27 cellular contexts compared by ENCODE assay signal in the genomic region with DNA sequence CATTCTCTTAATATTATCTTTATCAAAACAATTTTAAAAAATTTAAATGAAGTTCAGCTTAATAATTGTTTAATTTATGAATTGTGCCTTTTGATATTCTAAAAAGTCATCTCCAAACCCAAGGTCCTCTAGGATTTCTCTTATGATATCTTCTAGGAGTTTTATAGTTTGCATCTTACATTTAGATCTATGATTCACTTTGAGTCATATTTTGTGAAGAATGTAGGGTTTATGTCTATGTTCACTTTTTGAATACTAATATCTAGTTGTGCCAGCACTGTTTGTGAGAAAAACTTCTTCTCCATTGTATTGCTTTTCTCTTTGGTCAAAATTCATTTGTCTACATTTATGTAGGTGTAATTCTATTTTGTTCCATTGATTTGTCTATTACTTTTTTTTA.
"Had no signal": no experiment of that assay in that cellular context is flagged by ENCODE, and none has a peak within 500 bp of the region (broad histone marks: within the 10 kb centered on the region; RNA-seq: fewer than 3 reads in every experiment).

No MANE protein-coding gene starts in this region.

- H3K4me2 ChIP-seq: KMS-11, PC-9, SK-N-SH had no signal

- H3K27ac ChIP-seq: KMS-11, PC-9, Peyer's patch, RWPE1 had no signal

- H3K36me3 ChIP-seq: Peyer's patch had no signal

- H2AFZ ChIP-seq: PC-9 had no signal

- H3K9me2 ChIP-seq: SK-N-SH had no signal

- H3K27ac Mint-ChIP-seq: IgD-negative memory B cell, T-cell had no signal

- H3K36me3 Mint-ChIP-seq: IgD-negative memory B cell, T-cell had no signal

- H3K4me3 ChIP-seq: K562, PC-9, Peyer's patch had no signal

- H3K9ac ChIP-seq: KMS-11, SK-N-SH had no signal

- ATAC-seq: K562, T-cell had no signal

- H3K4me1 Mint-ChIP-seq: IgD-negative memory B cell, T-cell had no signal

- H3K9me3 ChIP-seq: Peyer's patch, SK-N-SH had no signal

- H3K4me1 ChIP-seq: Peyer's patch had no signal

- H3K4me3 Mint-ChIP-seq: IgD-negative memory B cell, T-cell had no signal

- H3K27me3 Mint-ChIP-seq: IgD-negative memory B cell, T-cell had no signal

- FAIRE-seq: HTR-8/SVneo, K562 had no signal

- DNase-seq: Kasumi-1, MV-4-11, NCI-H1048, NCI-H1105, NCI-H1417, NCI-H1436 treated with DMSO at 0.1 percent for 48 hours, NCI-H1694, NCI-H187 treated with DMSO at 0.1 percent for 48 hours, NCI-H2081, NCI-H2171, NCI-H226, NCI-H446, NCI-H510A, NCI-H524 treated with DMSO at 0.1 percent for 48 hours, NCI-H69, NCI-H774, PC-9, Peyer's patch, SHP77, SK-N-SH, SW 1271, T-cell had no signal

- H3K27me3 ChIP-seq: Peyer's patch had no signal
